In genomic region chr10:24466616-24466949, GRCh38 we compare ENCODE assay signal across 9 cellular contexts.
DNase-seq lines count a peak whose midpoint lies in the region; ATAC-seq and TF ChIP-seq lines count a peak whose summit lies in the region.
"Had no signal": no experiment of that assay in that cellular context is flagged by ENCODE, and none has a peak within 500 bp of the region (broad histone marks: within the 10 kb centered on the region; RNA-seq: fewer than 3 reads in every experiment).

No MANE protein-coding gene starts in this region.

- H3K4me2 ChIP-seq in SK-N-SH, result peak overlapping the region; percentile 61

- H3K9me3 ChIP-seq in SK-N-SH (no peaks in the 10 kb centered on the region), adipocyte (ENCODE audit: control insufficient read depth, low read length) (no peaks in the 10 kb centered on the region), left lung (no peaks in the 10 kb centered on the region), thoracic aorta (no peaks in the 10 kb centered on the region)

- H3F3A ChIP-seq in SK-N-SH (replicated peaks; ENCODE audit: insufficient read depth), result peaks cover 23% of the 10 kb centered on the region

- CTCF ChIA-PET in SK-N-SH (lab: Yijun Ruan, JAX), result interaction anchor here (1.1 to 1.5 kb wide), 2 partner anchors 36 to 37 kb away, joined by 3 to 4 read pairs; no protein-coding TSS in a partner anchor

- H3K4me3 ChIP-seq in SK-N-SH (ENCODE audit: low read depth in 2 of 2, low read length in 1 of 2) (peak overlapping the region; percentile 38 to 50; a peak in 3 of 4 replicates), adipocyte (ENCODE audit: low read length) (peak overlapping the region; percentile 73), left lung (peak overlapping the region; percentile 10 to 30), thoracic aorta (peak overlapping the region; percentile 48)

- H3K79me2 ChIP-seq in SK-N-SH (ENCODE audit: insufficient read depth), result peaks cover 16% of the 10 kb centered on the region; the same call in 1 of the 2 replicates

- TF ChIP-seq EP300 in SK-N-SH (IDR thresholded peaks at IDR 0.05; ENCODE audit: borderline replicate concordance in 1 of 2, low read depth in 1 of 2, low read length in 1 of 2), result no peak; a peak in 1 of 4 replicates

- POLR2A ChIA-PET in SK-N-SH (lab: Yijun Ruan, JAX), result no interaction called here

- H3K9ac ChIP-seq in SK-N-SH, result peak overlapping the region; percentile 65; the same call in 1 of the 2 replicates
- H3K9ac ChIP-seq in adipocyte (ENCODE audit: low read length), result peak overlapping the region; percentile 47

- DNase-seq in SK-N-SH (no peak), adipocyte (ENCODE audit: low read depth) (no peak), left lung (no peak), thoracic aorta (ENCODE audit: low spot score) (no peak), head of caudate nucleus (no peak), A172 (ENCODE audit: low spot score) (no peak)
- DNase-seq: retina had no signal

- no peak for TF ChIP-seq RAD21 in SK-N-SH (IDR thresholded peaks at IDR 0.05; ENCODE audit: low read length)

- no peak for TF ChIP-seq CTCF in SK-N-SH (IDR thresholded peaks at IDR 0.05)
- TF ChIP-seq CTCF in left lung (IDR thresholded peaks at IDR 0.05), result no peak
- no peak for TF ChIP-seq CTCF in thoracic aorta (IDR thresholded peaks at IDR 0.05)

- 79% methylated on average over 3 of the region's 3 CpGs for WGBS in SK-N-SH (ENCODE audit: low lambda C conversion rate)

- peak overlapping the region; percentile 64 to 96; a peak in 3 of 4 replicates for H3K27ac ChIP-seq in SK-N-SH (ENCODE audit: low read depth in 2 of 2, low read length in 1 of 2)
- peak overlapping the region; percentile 74 to 88 for H3K27ac ChIP-seq in left lung
- H3K27ac ChIP-seq in thoracic aorta, result peak overlapping the region in 1 of 2 donors; percentile 14

- H3K36me3 ChIP-seq in SK-N-SH (replicated peaks in 1 of 2; ENCODE audit: control insufficient read depth in 1 of 2, insufficient read depth in 2 of 2, low read length in 1 of 2) (no peaks in the 10 kb centered on the region), adipocyte (ENCODE audit: control insufficient read depth, insufficient read depth, low read length, severe bottlenecking) (no peaks in the 10 kb centered on the region), left lung (no peaks in the 10 kb centered on the region), thoracic aorta (no peaks in the 10 kb centered on the region)

- intact Hi-C loops in left lung (cut with DNase I), result no loop called here
- intact Hi-C loops in head of caudate nucleus (cut with DNase I), result no loop called here

- no peaks in the 10 kb centered on the region for H3K27me3 ChIP-seq in SK-N-SH (ENCODE audit: insufficient read depth)
- no peaks in the 10 kb centered on the region for H3K27me3 ChIP-seq in adipocyte (replicated peaks; ENCODE audit: control insufficient read depth, insufficient read depth, low read length)
- H3K27me3 ChIP-seq in left lung, result no peaks in the 10 kb centered on the region
- no peaks in the 10 kb centered on the region for H3K27me3 ChIP-seq in thoracic aorta (replicated peaks; ENCODE audit: insufficient read depth)

- H3K4me1 ChIP-seq in SK-N-SH (ENCODE audit: control insufficient read depth in 1 of 2, insufficient read depth in 2 of 2, low read depth in 1 of 2, low read length in 1 of 2) (peaks cover 28 to 40% of the 10 kb centered on the region in 2 experiments), adipocyte (ENCODE audit: control insufficient read depth, insufficient read depth, low read length) (peaks cover 43% of the 10 kb centered on the region), left lung (peaks cover 0 to 20% of the 10 kb centered on the region in 2 donors), thoracic aorta (ENCODE audit: control insufficient read depth in 1 of 2, low read depth in 2 of 2) (peaks cover 13 to 36% of the 10 kb centered on the region in 2 donors)

- no peak for ATAC-seq in SK-N-SH treated with all-trans-retinoic acid at 6 μM for 48 hours
- ATAC-seq in left lung, result peak; percentile 35
- no peak for ATAC-seq in thoracic aorta (ENCODE audit: insufficient number of reproducible peaks, low FRiP score, low read depth)
- no peak for ATAC-seq in HG03097 (IDR thresholded peaks at IDR 0.05; ENCODE audit: low FRiP score, unreplicated experiment)

- no peaks in the 10 kb centered on the region for H4K20me1 ChIP-seq in SK-N-SH (ENCODE audit: insufficient read depth)

- H2AFZ ChIP-seq in SK-N-SH (ENCODE audit: low read depth), result peak overlapping the region; percentile 71

- no peaks in the 10 kb centered on the region for H3K9me2 ChIP-seq in SK-N-SH

TF ChIP-seq in SK-N-SH, 30 proteins besides CTCF, POLR2A, EP300 and RAD21:
- TF ChIP-seq RFX5 (IDR thresholded peaks at IDR 0.05; ENCODE audit: low read length) (no peak), RXRA (IDR thresholded peaks at IDR 0.05; ENCODE audit: borderline replicate concordance, low read depth) (0 out of 2 replicates have a peak, but pooled peaks have one; percentile 13)

TF ChIP-seq in SK-N-SH treated with all-trans-retinoic acid at 6 μM for 48 hours, 23 proteins besides CTCF, POLR2A, EP300 and RAD21:
- TF ChIP-seq ZFP3 (CRISPR knock-in tag; IDR thresholded peaks at IDR 0.05) (no peak), BACH2 (CRISPR knock-in tag; IDR thresholded peaks at IDR 0.05; ENCODE audit: borderline replicate concordance) (no peak)

Comparison
In these comparisons a context has a peak if more than half of its experiments do, and no peak if none do; other contexts are left out.
1. H3K4me3 ChIP-seq: peak in every context shown above with its lines; median percentile 73 in adipocyte; 48 in thoracic aorta; 44 in SK-N-SH; 20 in left lung.